5 cellular contexts compared by ENCODE assay signal in the genomic region with DNA sequence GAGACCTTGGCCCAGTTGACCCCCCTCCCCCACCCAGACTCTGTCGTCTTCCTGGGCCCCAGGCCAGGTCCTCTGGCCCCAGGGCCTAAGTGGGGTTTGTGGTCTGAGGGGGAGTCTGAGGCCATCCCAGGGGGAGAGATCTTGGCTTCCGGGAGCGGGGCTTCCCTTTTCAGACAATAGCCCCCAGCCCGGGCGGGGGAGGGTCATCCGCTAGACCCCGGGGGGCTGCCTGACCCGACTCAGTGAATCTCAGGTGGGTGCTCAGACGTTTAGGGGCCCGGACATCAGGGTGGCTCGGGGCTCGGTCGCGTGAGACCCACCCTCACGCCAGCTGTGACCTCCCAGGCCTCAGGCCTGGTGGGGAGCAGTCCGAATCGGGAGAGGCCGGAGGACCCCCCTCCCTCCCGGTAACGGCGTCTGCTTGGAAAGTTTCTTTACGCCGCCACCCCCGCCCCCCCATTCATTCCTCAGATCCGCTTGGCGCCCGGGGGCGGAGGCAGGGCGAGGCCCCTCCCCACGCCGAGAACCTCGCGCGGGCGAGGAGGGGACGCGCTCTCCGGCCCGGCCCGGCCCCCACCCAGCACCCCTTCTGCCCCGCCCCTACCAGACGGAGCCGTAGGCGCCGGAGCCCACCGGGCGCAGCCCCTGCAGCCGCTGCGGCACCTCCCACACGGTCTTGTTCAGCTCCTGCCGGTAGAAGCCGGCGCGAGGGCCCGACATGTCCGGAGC.
DNase-seq lines count a peak whose midpoint lies in the region; ATAC-seq lines count a peak whose summit lies in the region.

No MANE protein-coding gene starts in this region.

- H3K27ac Mint-ChIP-seq in stimulated activated naive CD8-positive, alpha-beta T cell treated with anti-CD3 and anti-CD28 coated beads, Interleukin-15, amount 100 ng/mL, for 72 hours, result peak overlapping the region in 1 of 2 donors; percentile 40

- peak overlapping the region; percentile 73 to 76 for H3K4me3 Mint-ChIP-seq in stimulated activated naive CD8-positive, alpha-beta T cell treated with anti-CD3 and anti-CD28 coated beads, Interleukin-15, amount 100 ng/mL, for 72 hours

- intact Hi-C loops in head of caudate nucleus (cut with DNase I), result no loop called here

- H3K9me3 Mint-ChIP-seq in stimulated activated naive CD8-positive, alpha-beta T cell treated with anti-CD3 and anti-CD28 coated beads, Interleukin-15, amount 100 ng/mL, for 72 hours, result no peaks in the 10 kb centered on the region

- H3K27me3 Mint-ChIP-seq in stimulated activated naive CD8-positive, alpha-beta T cell treated with anti-CD3 and anti-CD28 coated beads, Interleukin-15, amount 100 ng/mL, for 72 hours, result peaks cover 44% of the 10 kb centered on the region

- peaks cover 29% of the 10 kb centered on the region for H3K4me1 Mint-ChIP-seq in stimulated activated naive CD8-positive, alpha-beta T cell treated with anti-CD3 and anti-CD28 coated beads, Interleukin-15, amount 100 ng/mL, for 72 hours

- peak; percentile 64 for DNase-seq in activated CD4-positive, alpha-beta T cell treated with anti-CD3 and anti-CD28 coated beads for 48 hours
- DNase-seq in head of caudate nucleus (peak in 28 of 42 donors; percentile 31 to 80 (median 60)), NCI-H1092 (lab: John Stamatoyannopoulos, UW) (no peak)
- DNase-seq in stimulated activated naive CD8-positive, alpha-beta T cell treated with anti-CD3 and anti-CD28 coated beads, Interleukin-15, amount 100 ng/mL, for 72 hours, result peak in 1 of 2 donors; percentile 62

- ATAC-seq in HG02759 (IDR thresholded peaks at IDR 0.05; ENCODE audit: unreplicated experiment), result peak; percentile 42
- ATAC-seq in stimulated activated naive CD8-positive, alpha-beta T cell treated with anti-CD3 and anti-CD28 coated beads, Interleukin-15, amount 100 ng/mL, for 72 hours, result peak; percentile 60
